In genomic region chr20:32449057-32449889, GRCh38 we compare ENCODE assay signal across 11 cellular contexts.
DNase-seq lines count a peak whose midpoint lies in the region; TF ChIP-seq lines count a peak whose summit lies in the region.
"Had no signal": no experiment of that assay in that cellular context is flagged by ENCODE, and none has a peak within 500 bp of the region (broad histone marks: within the 10 kb centered on the region; RNA-seq: fewer than 3 reads in every experiment).

No MANE protein-coding gene starts in this region.

- H3K4me1 ChIP-seq in osteoblast (ENCODE audit: insufficient read depth, low read length) = no peaks in the 10 kb centered on the region

- no peaks in the 10 kb centered on the region for H3K9me3 Mint-ChIP-seq in endothelial cell (ENCODE audit: unreplicated experiment)

- no peak overlapping the region for H2AFZ ChIP-seq in osteoblast (ENCODE audit: low read length)

- H3K36me3 ChIP-seq in SK-N-MC (ENCODE audit: insufficient read depth, low read length) (no peaks in the 10 kb centered on the region), osteoblast (ENCODE audit: insufficient read depth, low read length) (peaks cover 42% of the 10 kb centered on the region)

- H3K4me3 ChIP-seq in SK-N-MC = no peak overlapping the region
- no peak overlapping the region for H3K4me3 ChIP-seq in osteoblast (ENCODE audit: insufficient read depth, low read length)

- peaks cover 47% of the 10 kb centered on the region for H3K36me3 Mint-ChIP-seq in endothelial cell (ENCODE audit: low read depth, unreplicated experiment)

- peaks cover 47% of the 10 kb centered on the region for H4K20me1 ChIP-seq in osteoblast (ENCODE audit: insufficient read depth, low read length)

- DNase-seq in CD1c-positive myeloid dendritic cell (ENCODE audit: extremely low spot score) = peak; percentile 34
- no peak for DNase-seq in SK-N-MC (ENCODE audit: low read depth, low spot score)
- no peak for DNase-seq in endothelial cell (ENCODE audit: low spot score)
- DNase-seq in osteoblast (ENCODE audit: insufficient read length, low spot score, missing footprints) = peak; percentile 30
- DNase-seq in stimulated activated CD4-positive, alpha-beta T cell treated with anti-CD3 and anti-CD28 coated beads, Interleukin-2, amount 100 ng/mL, for 48 hours = no peak
- DNase-seq in SHP77 (lab: John Stamatoyannopoulos, UW) = no peak
- DNase-seq in glomerular visceral epithelial cell (ENCODE audit: extremely low spot score) = no peak
- no peak for DNase-seq in DMS 273 treated with DMSO at 0.1 percent for 48 hours (lab: John Stamatoyannopoulos, UW)
- DNase-seq: activated CD4-positive, alpha-beta T cell treated with anti-CD3 and anti-CD28 coated beads for 4 hours; H7; stimulated activated CD4-positive, alpha-beta T cell treated with anti-CD3 and anti-CD28 coated beads, Interleukin-2, amount 100 ng/mL, for 24 hours had no signal

- H3K27ac ChIP-seq in SK-N-MC (0 out of 2 replicates have a peak overlapping the region, but pooled peaks have one; percentile 11), osteoblast (ENCODE audit: low read depth, low read length) (no peak overlapping the region)

- no peak overlapping the region for H3K9ac ChIP-seq in SK-N-MC (ENCODE audit: insufficient read length)

- no peak overlapping the region for H3K4me2 ChIP-seq in osteoblast (ENCODE audit: insufficient read depth, low read length)

- no peaks in the 10 kb centered on the region for H3K9me3 ChIP-seq in SK-N-MC (ENCODE audit: low read depth, low read length)
- H3K9me3 ChIP-seq in osteoblast (ENCODE audit: low read depth, low read length) = no peaks in the 10 kb centered on the region

- peak overlapping the region; percentile 81 for H3K27ac Mint-ChIP-seq in endothelial cell (ENCODE audit: unreplicated experiment)

- peaks cover 3% of the 10 kb centered on the region for H3K79me2 ChIP-seq in osteoblast (ENCODE audit: insufficient read depth, low read length)

- H3K4me3 Mint-ChIP-seq in endothelial cell (ENCODE audit: unreplicated experiment) = peak overlapping the region; percentile 69

- TF ChIP-seq CTCF in endothelial cell (IDR thresholded peaks at IDR 0.05; ENCODE audit: unreplicated experiment) (no peak), osteoblast (IDR thresholded peaks at IDR 0.05; ENCODE audit: extremely low read depth, low read depth, low read length) (no peak)

- peaks cover 72% of the 10 kb centered on the region for H3K4me1 Mint-ChIP-seq in endothelial cell (ENCODE audit: unreplicated experiment)

- peaks cover 29% of the 10 kb centered on the region for H3K27me3 Mint-ChIP-seq in endothelial cell (ENCODE audit: unreplicated experiment)

- H3K27me3 ChIP-seq in osteoblast (ENCODE audit: insufficient read depth, low read length) = no peaks in the 10 kb centered on the region

Comparison
In these comparisons a context has a peak if more than half of its experiments do, and no peak if none do; other contexts are left out.
1. DNase-seq: peak in CD1c-positive myeloid dendritic cell (single experiment) and osteoblast (single experiment); none in SK-N-MC (single experiment), endothelial cell (single experiment), stimulated activated CD4-positive, alpha-beta T cell treated with anti-CD3 and anti-CD28 coated beads, Interleukin-2, amount 100 ng/mL, for 48 hours (0 of 2), SHP77 (0 of 2), glomerular visceral epithelial cell (single experiment) and DMS 273 treated with DMSO at 0.1 percent for 48 hours (single experiment).